In the genomic region with DNA sequence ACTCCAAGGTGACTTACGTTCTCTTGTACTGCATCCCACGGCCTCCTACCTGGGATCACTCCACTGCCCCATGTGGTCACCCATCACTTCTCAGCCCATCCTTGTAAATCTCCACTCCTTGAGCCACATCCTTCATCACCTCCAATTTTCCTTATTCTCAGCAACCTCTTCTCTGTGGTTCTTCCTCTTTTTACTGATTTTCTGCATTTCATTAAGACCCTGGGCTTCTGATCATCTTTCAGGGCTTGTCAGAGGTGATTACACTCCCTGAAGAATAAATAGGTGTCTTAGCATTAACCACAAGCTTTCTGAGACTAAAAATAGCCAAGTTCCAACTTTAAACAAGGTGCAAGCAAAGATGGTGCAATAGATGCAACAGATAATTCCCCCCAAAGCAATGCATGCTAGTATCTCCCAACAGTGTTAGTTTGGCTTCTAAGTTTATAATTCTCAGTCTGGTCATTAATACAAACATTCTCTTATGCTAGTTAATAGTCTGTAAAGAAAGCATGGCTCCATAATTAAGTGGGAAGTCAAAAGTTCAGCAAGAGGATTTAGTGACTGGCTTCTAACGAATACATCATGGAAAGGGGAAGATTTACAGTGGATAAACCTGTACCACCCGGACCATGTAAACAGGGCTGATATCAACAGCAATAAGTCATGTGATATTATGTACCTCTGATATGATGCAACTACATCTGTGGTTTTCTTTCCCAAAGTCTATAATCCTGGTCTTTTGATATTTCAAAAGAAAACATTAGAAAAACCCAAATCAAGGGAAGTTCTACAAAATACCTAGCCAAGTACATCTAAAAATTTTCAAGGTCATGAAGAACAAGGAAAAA, we compare ENCODE assay signal across 1 cellular context.
TF ChIP-seq lines count a peak whose summit lies in the region.

No MANE protein-coding gene starts in this region.

TF ChIP-seq in IMR-90, 13 proteins besides CTCF, POLR2A, EP300 and RAD21:
- TF ChIP-seq CEBPB (IDR thresholded peaks at IDR 0.05; ENCODE audit: low read depth, low read length), result peak; percentile 46
- no peak for TF ChIP-seq CHD1 (IDR thresholded peaks at IDR 0.05; ENCODE audit: low read depth, low read length)
- TF ChIP-seq, protein P1, sequence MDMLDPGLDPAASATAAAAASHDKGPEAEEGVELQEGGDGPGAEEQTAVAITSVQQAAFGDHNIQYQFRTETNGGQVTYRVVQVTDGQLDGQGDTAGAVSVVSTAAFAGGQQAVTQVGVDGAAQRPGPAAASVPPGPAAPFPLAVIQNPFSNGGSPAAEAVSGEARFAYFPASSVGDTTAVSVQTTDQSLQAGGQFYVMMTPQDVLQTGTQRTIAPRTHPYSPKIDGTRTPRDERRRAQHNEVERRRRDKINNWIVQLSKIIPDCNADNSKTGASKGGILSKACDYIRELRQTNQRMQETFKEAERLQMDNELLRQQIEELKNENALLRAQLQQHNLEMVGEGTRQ (IDR thresholded peaks at IDR 0.05; ENCODE audit: low read depth, low read length), result no peak
- no peak for TF ChIP-seq FOS (IDR thresholded peaks at IDR 0.05; ENCODE audit: low read depth, low read length)
- no peak for TF ChIP-seq MXI1 (IDR thresholded peaks at IDR 0.05; ENCODE audit: borderline replicate concordance, low read depth, low read length)
- no peak for TF ChIP-seq SMC3 (IDR thresholded peaks at IDR 0.05; ENCODE audit: low read depth, low read length)
- no peak for TF ChIP-seq MAFK (IDR thresholded peaks at IDR 0.05; ENCODE audit: low read depth, low read length)
TF ChIP-seq in IMR-90: peak in this region for 1.
